1 cellular context compared by ENCODE assay signal in the genomic region with DNA sequence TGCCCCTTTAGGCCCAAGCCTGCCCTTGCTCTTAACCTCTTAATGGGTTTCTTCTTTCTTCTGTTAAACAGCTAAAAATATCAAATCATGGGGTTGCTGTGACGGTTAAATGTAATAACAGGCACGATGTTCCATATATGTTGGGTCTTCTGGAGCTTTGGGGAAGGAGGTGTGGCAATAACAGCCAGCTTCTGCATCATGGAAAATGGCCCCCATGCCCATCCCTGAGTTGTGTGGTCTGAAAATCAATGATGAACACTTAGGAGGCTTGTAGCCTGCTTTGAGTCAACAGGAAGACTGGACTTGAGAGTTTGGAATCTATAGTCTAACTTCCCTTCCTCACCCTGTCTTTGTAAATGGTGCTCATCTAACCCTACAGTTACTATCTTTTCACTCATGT.
TF ChIP-seq lines count a peak whose summit lies in the region.

No MANE protein-coding gene starts in this region.

TF ChIP-seq in WTC11, 78 proteins besides CTCF, POLR2A, EP300 and RAD21 (continued from another document):
- TF ChIP-seq, protein P1, sequence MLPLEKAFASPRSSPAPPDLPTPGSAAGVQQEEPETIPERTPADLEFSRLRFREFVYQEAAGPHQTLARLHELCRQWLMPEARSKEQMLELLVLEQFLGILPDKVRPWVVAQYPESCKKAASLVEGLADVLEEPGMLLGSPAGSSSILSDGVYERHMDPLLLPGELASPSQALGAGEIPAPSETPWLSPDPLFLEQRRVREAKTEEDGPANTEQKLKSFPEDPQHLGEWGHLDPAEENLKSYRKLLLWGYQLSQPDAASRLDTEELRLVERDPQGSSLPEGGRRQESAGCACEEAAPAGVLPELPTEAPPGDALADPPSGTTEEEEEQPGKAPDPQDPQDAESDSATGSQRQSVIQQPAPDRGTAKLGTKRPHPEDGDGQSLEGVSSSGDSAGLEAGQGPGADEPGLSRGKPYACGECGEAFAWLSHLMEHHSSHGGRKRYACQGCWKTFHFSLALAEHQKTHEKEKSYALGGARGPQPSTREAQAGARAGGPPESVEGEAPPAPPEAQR (CRISPR knock-in tag; IDR thresholded peaks at IDR 0.05), result no peak
- TF ChIP-seq PRRX2 (CRISPR knock-in tag; IDR thresholded peaks at IDR 0.05), result no peak
- no peak for TF ChIP-seq RELA (CRISPR knock-in tag; IDR thresholded peaks at IDR 0.05; ENCODE audit: borderline replicate concordance)
- TF ChIP-seq E2F4 (CRISPR knock-in tag; IDR thresholded peaks at IDR 0.05; ENCODE audit: borderline replicate concordance, low read depth), result no peak
- no peak for TF ChIP-seq RORB (CRISPR knock-in tag; IDR thresholded peaks at IDR 0.05)
- TF ChIP-seq, protein P2, sequence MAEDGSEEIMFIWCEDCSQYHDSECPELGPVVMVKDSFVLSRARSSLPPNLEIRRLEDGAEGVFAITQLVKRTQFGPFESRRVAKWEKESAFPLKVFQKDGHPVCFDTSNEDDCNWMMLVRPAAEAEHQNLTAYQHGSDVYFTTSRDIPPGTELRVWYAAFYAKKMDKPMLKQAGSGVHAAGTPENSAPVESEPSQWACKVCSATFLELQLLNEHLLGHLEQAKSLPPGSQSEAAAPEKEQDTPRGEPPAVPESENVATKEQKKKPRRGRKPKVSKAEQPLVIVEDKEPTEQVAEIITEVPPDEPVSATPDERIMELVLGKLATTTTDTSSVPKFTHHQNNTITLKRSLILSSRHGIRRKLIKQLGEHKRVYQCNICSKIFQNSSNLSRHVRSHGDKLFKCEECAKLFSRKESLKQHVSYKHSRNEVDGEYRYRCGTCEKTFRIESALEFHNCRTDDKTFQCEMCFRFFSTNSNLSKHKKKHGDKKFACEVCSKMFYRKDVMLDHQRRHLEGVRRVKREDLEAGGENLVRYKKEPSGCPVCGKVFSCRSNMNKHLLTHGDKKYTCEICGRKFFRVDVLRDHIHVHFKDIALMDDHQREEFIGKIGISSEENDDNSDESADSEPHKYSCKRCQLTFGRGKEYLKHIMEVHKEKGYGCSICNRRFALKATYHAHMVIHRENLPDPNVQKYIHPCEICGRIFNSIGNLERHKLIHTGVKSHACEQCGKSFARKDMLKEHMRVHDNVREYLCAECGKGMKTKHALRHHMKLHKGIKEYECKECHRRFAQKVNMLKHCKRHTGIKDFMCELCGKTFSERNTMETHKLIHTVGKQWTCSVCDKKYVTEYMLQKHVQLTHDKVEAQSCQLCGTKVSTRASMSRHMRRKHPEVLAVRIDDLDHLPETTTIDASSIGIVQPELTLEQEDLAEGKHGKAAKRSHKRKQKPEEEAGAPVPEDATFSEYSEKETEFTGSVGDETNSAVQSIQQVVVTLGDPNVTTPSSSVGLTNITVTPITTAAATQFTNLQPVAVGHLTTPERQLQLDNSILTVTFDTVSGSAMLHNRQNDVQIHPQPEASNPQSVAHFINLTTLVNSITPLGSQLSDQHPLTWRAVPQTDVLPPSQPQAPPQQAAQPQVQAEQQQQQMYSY (CRISPR knock-in tag; IDR thresholded peaks at IDR 0.05), result no peak
- TF ChIP-seq, protein P3, sequence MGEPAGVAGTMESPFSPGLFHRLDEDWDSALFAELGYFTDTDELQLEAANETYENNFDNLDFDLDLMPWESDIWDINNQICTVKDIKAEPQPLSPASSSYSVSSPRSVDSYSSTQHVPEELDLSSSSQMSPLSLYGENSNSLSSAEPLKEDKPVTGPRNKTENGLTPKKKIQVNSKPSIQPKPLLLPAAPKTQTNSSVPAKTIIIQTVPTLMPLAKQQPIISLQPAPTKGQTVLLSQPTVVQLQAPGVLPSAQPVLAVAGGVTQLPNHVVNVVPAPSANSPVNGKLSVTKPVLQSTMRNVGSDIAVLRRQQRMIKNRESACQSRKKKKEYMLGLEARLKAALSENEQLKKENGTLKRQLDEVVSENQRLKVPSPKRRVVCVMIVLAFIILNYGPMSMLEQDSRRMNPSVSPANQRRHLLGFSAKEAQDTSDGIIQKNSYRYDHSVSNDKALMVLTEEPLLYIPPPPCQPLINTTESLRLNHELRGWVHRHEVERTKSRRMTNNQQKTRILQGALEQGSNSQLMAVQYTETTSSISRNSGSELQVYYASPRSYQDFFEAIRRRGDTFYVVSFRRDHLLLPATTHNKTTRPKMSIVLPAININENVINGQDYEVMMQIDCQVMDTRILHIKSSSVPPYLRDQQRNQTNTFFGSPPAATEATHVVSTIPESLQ (CRISPR knock-in tag; IDR thresholded peaks at IDR 0.05), result no peak
- no peak for TF ChIP-seq MLX (CRISPR knock-in tag; IDR thresholded peaks at IDR 0.05)
- no peak for TF ChIP-seq NFE2L1 (CRISPR knock-in tag; IDR thresholded peaks at IDR 0.05)
- no peak for TF ChIP-seq HMGA2 (CRISPR knock-in tag; IDR thresholded peaks at IDR 0.05)
- no peak for TF ChIP-seq FOXP1 (CRISPR knock-in tag; IDR thresholded peaks at IDR 0.05; ENCODE audit: borderline replicate concordance)
- TF ChIP-seq SMAD3 (CRISPR knock-in tag; IDR thresholded peaks at IDR 0.05; ENCODE audit: borderline replicate concordance), result no peak
- TF ChIP-seq, protein P4, sequence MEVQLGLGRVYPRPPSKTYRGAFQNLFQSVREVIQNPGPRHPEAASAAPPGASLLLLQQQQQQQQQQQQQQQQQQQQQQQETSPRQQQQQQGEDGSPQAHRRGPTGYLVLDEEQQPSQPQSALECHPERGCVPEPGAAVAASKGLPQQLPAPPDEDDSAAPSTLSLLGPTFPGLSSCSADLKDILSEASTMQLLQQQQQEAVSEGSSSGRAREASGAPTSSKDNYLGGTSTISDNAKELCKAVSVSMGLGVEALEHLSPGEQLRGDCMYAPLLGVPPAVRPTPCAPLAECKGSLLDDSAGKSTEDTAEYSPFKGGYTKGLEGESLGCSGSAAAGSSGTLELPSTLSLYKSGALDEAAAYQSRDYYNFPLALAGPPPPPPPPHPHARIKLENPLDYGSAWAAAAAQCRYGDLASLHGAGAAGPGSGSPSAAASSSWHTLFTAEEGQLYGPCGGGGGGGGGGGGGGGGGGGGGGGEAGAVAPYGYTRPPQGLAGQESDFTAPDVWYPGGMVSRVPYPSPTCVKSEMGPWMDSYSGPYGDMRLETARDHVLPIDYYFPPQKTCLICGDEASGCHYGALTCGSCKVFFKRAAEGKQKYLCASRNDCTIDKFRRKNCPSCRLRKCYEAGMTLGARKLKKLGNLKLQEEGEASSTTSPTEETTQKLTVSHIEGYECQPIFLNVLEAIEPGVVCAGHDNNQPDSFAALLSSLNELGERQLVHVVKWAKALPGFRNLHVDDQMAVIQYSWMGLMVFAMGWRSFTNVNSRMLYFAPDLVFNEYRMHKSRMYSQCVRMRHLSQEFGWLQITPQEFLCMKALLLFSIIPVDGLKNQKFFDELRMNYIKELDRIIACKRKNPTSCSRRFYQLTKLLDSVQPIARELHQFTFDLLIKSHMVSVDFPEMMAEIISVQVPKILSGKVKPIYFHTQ (CRISPR knock-in tag; IDR thresholded peaks at IDR 0.05), result no peak
- TF ChIP-seq ZNF121 (CRISPR knock-in tag; IDR thresholded peaks at IDR 0.05), result no peak
- TF ChIP-seq, protein P5, sequence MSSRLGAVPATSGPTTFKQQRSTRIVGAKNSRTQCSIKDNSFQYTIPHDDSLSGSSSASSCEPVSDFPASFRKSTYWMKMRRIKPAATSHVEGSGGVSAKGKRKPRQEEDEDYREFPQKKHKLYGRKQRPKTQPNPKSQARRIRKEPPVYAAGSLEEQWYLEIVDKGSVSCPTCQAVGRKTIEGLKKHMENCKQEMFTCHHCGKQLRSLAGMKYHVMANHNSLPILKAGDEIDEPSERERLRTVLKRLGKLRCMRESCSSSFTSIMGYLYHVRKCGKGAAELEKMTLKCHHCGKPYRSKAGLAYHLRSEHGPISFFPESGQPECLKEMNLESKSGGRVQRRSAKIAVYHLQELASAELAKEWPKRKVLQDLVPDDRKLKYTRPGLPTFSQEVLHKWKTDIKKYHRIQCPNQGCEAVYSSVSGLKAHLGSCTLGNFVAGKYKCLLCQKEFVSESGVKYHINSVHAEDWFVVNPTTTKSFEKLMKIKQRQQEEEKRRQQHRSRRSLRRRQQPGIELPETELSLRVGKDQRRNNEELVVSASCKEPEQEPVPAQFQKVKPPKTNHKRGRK (CRISPR knock-in tag; IDR thresholded peaks at IDR 0.05; ENCODE audit: borderline replicate concordance), result no peak
- TF ChIP-seq IRF2 (CRISPR knock-in tag; IDR thresholded peaks at IDR 0.05; ENCODE audit: borderline replicate concordance, low read depth), result no peak
